Comparison of ENCODE assay signal across 1 cellular context in the genomic region with DNA sequence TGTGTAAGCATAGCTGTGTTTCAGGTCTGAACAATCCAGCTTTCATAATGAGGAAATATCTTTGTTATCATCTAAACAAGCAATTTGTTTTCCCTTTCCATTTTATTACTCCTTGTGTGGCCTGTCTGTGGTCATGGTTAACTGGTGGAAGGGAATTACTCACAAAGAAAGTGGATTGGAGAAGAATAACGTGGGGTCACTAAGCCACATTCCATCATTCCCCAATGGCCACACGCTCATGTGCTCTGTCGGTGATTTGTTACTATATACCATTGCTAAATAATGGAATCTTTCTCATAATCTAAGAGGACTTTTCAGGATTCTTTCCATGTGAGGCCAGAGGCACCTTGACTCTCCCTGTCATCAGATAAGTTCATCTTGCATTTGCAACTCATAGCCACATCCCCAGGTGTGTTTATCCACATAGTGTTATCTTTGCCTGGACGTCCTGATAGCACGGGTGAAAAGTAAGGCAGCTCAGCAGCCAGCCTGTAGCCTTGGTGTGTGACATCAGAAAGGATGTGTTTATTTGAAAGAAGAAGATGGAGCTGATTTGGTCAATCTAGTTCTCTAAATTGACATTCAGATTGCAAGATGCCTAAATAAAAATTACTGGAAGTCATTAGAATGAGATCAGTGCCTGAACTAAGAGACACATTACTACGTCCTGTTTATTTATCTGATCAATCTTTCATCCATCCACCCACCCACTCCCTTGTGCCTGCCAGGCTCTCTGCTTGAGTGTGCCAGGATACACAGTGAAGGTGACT.
TF ChIP-seq lines count a peak whose summit lies in the region.

No MANE protein-coding gene starts in this region.

TF ChIP-seq in GM23338, 12 proteins besides CTCF, POLR2A, EP300 and RAD21 (continued from another document):
- TF ChIP-seq, protein P1, sequence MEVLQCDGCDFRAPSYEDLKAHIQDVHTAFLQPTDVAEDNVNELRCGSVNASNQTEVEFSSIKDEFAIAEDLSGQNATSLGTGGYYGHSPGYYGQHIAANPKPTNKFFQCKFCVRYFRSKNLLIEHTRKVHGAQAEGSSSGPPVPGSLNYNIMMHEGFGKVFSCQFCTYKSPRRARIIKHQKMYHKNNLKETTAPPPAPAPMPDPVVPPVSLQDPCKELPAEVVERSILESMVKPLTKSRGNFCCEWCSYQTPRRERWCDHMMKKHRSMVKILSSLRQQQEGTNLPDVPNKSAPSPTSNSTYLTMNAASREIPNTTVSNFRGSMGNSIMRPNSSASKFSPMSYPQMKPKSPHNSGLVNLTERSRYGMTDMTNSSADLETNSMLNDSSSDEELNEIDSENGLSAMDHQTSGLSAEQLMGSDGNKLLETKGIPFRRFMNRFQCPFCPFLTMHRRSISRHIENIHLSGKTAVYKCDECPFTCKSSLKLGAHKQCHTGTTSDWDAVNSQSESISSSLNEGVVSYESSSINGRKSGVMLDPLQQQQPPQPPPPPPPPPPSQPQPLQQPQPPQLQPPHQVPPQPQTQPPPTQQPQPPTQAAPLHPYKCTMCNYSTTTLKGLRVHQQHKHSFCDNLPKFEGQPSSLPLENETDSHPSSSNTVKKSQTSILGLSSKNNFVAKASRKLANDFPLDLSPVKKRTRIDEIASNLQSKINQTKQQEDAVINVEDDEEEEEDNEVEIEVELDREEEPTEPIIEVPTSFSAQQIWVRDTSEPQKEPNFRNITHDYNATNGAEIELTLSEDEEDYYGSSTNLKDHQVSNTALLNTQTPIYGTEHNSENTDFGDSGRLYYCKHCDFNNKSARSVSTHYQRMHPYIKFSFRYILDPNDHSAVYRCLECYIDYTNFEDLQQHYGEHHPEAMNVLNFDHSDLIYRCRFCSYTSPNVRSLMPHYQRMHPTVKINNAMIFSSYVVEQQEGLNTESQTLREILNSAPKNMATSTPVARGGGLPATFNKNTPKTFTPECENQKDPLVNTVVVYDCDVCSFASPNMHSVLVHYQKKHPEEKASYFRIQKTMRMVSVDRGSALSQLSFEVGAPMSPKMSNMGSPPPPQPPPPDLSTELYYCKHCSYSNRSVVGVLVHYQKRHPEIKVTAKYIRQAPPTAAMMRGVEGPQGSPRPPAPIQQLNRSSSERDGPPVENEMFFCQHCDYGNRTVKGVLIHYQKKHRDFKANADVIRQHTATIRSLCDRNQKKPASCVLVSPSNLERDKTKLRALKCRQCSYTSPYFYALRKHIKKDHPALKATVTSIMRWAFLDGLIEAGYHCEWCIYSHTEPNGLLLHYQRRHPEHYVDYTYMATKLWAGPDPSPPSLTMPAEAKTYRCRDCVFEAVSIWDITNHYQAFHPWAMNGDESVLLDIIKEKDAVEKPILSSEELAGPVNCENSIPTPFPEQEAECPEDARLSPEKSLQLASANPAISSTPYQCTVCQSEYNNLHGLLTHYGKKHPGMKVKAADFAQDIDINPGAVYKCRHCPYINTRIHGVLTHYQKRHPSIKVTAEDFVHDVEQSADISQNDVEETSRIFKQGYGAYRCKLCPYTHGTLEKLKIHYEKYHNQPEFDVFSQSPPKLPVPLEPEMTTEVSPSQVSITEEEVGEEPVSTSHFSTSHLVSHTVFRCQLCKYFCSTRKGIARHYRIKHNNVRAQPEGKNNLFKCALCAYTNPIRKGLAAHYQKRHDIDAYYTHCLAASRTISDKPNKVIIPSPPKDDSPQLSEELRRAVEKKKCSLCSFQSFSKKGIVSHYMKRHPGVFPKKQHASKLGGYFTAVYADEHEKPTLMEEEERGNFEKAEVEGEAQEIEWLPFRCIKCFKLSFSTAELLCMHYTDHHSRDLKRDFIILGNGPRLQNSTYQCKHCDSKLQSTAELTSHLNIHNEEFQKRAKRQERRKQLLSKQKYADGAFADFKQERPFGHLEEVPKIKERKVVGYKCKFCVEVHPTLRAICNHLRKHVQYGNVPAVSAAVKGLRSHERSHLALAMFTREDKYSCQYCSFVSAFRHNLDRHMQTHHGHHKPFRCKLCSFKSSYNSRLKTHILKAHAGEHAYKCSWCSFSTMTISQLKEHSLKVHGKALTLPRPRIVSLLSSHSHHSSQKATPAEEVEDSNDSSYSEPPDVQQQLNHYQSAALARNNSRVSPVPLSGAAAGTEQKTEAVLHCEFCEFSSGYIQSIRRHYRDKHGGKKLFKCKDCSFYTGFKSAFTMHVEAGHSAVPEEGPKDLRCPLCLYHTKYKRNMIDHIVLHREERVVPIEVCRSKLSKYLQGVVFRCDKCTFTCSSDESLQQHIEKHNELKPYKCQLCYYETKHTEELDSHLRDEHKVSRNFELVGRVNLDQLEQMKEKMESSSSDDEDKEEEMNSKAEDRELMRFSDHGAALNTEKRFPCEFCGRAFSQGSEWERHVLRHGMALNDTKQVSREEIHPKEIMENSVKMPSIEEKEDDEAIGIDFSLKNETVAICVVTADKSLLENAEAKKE (CRISPR knock-in tag; IDR thresholded peaks at IDR 0.05) = no peak
- TF ChIP-seq, protein P2, sequence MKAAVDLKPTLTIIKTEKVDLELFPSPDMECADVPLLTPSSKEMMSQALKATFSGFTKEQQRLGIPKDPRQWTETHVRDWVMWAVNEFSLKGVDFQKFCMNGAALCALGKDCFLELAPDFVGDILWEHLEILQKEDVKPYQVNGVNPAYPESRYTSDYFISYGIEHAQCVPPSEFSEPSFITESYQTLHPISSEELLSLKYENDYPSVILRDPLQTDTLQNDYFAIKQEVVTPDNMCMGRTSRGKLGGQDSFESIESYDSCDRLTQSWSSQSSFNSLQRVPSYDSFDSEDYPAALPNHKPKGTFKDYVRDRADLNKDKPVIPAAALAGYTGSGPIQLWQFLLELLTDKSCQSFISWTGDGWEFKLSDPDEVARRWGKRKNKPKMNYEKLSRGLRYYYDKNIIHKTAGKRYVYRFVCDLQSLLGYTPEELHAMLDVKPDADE (IDR thresholded peaks at IDR 0.05) = no peak
- no peak for TF ChIP-seq EZH2phosphoT487 (IDR thresholded peaks at IDR 0.05; ENCODE audit: unreplicated experiment)
- TF ChIP-seq STAT1 (IDR thresholded peaks at IDR 0.05; ENCODE audit: unreplicated experiment) = no peak
- no peak for TF ChIP-seq NANOG (IDR thresholded peaks at IDR 0.05; ENCODE audit: borderline replicate concordance)
- TF ChIP-seq EZH2 (IDR thresholded peaks at IDR 0.05; ENCODE audit: low read depth, unreplicated experiment) = no peak
